In the genomic region with DNA sequence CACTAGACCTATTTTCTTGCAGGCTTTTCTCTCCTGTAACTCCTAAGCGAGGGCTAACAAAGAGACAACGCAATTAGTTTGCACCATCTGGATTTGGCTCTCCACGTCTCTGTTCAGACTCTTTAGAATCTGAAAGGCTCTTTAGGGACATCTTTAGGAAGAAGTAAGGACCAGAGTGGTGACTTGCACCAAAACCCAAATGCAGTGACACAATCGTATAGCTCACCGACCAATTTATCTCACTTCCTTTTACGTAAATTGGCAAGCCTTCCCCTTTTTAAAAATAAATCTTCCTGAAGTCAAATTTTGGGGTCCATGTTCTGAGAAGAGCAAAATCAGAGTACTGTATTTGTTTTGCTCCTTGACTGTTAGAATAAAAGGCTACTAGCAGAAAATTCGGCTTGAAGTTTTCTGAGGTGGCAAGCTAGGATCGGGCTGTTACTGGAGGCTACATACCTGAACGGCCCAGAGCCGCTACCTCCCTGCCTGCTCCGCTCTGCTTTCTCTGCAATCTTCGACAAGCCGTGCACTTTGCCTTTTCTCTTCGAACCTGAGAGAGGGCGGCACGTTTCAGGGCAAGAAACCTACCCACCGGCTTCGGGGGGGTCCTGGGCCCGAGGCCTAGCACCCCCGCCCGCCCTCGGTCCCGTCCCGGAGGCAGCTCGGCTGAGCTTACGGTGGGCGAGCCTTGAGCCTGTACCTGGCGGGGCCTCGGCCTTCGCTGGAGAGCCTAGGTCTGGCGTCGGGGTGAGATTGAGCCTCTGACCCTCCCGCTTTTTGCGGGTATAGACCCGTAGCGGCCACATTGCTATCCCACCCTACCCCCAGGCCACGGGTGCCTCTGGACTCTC, we compare ENCODE assay signal across 1 cellular context.
TF ChIP-seq lines count a peak whose summit lies in the region.

No MANE protein-coding gene starts in this region.

TF ChIP-seq in GM23338, 12 proteins besides CTCF, POLR2A, EP300 and RAD21 (continued from another document):
- TF ChIP-seq, protein P1, sequence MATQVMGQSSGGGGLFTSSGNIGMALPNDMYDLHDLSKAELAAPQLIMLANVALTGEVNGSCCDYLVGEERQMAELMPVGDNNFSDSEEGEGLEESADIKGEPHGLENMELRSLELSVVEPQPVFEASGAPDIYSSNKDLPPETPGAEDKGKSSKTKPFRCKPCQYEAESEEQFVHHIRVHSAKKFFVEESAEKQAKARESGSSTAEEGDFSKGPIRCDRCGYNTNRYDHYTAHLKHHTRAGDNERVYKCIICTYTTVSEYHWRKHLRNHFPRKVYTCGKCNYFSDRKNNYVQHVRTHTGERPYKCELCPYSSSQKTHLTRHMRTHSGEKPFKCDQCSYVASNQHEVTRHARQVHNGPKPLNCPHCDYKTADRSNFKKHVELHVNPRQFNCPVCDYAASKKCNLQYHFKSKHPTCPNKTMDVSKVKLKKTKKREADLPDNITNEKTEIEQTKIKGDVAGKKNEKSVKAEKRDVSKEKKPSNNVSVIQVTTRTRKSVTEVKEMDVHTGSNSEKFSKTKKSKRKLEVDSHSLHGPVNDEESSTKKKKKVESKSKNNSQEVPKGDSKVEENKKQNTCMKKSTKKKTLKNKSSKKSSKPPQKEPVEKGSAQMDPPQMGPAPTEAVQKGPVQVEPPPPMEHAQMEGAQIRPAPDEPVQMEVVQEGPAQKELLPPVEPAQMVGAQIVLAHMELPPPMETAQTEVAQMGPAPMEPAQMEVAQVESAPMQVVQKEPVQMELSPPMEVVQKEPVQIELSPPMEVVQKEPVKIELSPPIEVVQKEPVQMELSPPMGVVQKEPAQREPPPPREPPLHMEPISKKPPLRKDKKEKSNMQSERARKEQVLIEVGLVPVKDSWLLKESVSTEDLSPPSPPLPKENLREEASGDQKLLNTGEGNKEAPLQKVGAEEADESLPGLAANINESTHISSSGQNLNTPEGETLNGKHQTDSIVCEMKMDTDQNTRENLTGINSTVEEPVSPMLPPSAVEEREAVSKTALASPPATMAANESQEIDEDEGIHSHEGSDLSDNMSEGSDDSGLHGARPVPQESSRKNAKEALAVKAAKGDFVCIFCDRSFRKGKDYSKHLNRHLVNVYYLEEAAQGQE (IDR thresholded peaks at IDR 0.05; ENCODE audit: unreplicated experiment): no peak
- TF ChIP-seq, protein P2, sequence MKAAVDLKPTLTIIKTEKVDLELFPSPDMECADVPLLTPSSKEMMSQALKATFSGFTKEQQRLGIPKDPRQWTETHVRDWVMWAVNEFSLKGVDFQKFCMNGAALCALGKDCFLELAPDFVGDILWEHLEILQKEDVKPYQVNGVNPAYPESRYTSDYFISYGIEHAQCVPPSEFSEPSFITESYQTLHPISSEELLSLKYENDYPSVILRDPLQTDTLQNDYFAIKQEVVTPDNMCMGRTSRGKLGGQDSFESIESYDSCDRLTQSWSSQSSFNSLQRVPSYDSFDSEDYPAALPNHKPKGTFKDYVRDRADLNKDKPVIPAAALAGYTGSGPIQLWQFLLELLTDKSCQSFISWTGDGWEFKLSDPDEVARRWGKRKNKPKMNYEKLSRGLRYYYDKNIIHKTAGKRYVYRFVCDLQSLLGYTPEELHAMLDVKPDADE (IDR thresholded peaks at IDR 0.05): no peak
- TF ChIP-seq JUNB (IDR thresholded peaks at IDR 0.05; ENCODE audit: unreplicated experiment) (no peak), CREB1 (CRISPR knock-in tag; IDR thresholded peaks at IDR 0.05; ENCODE audit: low read depth) (no peak), STAT1 (IDR thresholded peaks at IDR 0.05; ENCODE audit: unreplicated experiment) (no peak), ZNF114 (CRISPR knock-in tag; IDR thresholded peaks at IDR 0.05) (no peak), NANOG (IDR thresholded peaks at IDR 0.05; ENCODE audit: borderline replicate concordance) (no peak), ZNF331 (CRISPR knock-in tag; IDR thresholded peaks at IDR 0.05; ENCODE audit: low read depth) (no peak), EZH2phosphoT487 (IDR thresholded peaks at IDR 0.05; ENCODE audit: unreplicated experiment) (no peak), POLR2AphosphoS5 (IDR thresholded peaks at IDR 0.05; ENCODE audit: low read depth) (no peak)
- TF ChIP-seq, protein P3, sequence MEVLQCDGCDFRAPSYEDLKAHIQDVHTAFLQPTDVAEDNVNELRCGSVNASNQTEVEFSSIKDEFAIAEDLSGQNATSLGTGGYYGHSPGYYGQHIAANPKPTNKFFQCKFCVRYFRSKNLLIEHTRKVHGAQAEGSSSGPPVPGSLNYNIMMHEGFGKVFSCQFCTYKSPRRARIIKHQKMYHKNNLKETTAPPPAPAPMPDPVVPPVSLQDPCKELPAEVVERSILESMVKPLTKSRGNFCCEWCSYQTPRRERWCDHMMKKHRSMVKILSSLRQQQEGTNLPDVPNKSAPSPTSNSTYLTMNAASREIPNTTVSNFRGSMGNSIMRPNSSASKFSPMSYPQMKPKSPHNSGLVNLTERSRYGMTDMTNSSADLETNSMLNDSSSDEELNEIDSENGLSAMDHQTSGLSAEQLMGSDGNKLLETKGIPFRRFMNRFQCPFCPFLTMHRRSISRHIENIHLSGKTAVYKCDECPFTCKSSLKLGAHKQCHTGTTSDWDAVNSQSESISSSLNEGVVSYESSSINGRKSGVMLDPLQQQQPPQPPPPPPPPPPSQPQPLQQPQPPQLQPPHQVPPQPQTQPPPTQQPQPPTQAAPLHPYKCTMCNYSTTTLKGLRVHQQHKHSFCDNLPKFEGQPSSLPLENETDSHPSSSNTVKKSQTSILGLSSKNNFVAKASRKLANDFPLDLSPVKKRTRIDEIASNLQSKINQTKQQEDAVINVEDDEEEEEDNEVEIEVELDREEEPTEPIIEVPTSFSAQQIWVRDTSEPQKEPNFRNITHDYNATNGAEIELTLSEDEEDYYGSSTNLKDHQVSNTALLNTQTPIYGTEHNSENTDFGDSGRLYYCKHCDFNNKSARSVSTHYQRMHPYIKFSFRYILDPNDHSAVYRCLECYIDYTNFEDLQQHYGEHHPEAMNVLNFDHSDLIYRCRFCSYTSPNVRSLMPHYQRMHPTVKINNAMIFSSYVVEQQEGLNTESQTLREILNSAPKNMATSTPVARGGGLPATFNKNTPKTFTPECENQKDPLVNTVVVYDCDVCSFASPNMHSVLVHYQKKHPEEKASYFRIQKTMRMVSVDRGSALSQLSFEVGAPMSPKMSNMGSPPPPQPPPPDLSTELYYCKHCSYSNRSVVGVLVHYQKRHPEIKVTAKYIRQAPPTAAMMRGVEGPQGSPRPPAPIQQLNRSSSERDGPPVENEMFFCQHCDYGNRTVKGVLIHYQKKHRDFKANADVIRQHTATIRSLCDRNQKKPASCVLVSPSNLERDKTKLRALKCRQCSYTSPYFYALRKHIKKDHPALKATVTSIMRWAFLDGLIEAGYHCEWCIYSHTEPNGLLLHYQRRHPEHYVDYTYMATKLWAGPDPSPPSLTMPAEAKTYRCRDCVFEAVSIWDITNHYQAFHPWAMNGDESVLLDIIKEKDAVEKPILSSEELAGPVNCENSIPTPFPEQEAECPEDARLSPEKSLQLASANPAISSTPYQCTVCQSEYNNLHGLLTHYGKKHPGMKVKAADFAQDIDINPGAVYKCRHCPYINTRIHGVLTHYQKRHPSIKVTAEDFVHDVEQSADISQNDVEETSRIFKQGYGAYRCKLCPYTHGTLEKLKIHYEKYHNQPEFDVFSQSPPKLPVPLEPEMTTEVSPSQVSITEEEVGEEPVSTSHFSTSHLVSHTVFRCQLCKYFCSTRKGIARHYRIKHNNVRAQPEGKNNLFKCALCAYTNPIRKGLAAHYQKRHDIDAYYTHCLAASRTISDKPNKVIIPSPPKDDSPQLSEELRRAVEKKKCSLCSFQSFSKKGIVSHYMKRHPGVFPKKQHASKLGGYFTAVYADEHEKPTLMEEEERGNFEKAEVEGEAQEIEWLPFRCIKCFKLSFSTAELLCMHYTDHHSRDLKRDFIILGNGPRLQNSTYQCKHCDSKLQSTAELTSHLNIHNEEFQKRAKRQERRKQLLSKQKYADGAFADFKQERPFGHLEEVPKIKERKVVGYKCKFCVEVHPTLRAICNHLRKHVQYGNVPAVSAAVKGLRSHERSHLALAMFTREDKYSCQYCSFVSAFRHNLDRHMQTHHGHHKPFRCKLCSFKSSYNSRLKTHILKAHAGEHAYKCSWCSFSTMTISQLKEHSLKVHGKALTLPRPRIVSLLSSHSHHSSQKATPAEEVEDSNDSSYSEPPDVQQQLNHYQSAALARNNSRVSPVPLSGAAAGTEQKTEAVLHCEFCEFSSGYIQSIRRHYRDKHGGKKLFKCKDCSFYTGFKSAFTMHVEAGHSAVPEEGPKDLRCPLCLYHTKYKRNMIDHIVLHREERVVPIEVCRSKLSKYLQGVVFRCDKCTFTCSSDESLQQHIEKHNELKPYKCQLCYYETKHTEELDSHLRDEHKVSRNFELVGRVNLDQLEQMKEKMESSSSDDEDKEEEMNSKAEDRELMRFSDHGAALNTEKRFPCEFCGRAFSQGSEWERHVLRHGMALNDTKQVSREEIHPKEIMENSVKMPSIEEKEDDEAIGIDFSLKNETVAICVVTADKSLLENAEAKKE (CRISPR knock-in tag; IDR thresholded peaks at IDR 0.05): no peak
